7 cellular contexts compared by ENCODE assay signal in genomic region chr15:88477885-88478284, GRCh38.
"Had no signal": no experiment of that assay in that cellular context is flagged by ENCODE, and none has a peak within 500 bp of the region (broad histone marks: within the 10 kb centered on the region; RNA-seq: fewer than 3 reads in every experiment).

No MANE protein-coding gene starts in this region.

- ATAC-seq: GM23338, K562 had no signal

- H2AFZ ChIP-seq: GM23338 had no signal

- DNase-seq: H9, HCEC 1CT had no signal

- H3K4me2 ChIP-seq: GM23338 had no signal

- H3K4me3 ChIP-seq: GM23338, K562 had no signal

- FAIRE-seq: H1, H54, HTR-8/SVneo, K562 had no signal
